ENCODE assay signal across 10 cellular contexts in the genomic region with DNA sequence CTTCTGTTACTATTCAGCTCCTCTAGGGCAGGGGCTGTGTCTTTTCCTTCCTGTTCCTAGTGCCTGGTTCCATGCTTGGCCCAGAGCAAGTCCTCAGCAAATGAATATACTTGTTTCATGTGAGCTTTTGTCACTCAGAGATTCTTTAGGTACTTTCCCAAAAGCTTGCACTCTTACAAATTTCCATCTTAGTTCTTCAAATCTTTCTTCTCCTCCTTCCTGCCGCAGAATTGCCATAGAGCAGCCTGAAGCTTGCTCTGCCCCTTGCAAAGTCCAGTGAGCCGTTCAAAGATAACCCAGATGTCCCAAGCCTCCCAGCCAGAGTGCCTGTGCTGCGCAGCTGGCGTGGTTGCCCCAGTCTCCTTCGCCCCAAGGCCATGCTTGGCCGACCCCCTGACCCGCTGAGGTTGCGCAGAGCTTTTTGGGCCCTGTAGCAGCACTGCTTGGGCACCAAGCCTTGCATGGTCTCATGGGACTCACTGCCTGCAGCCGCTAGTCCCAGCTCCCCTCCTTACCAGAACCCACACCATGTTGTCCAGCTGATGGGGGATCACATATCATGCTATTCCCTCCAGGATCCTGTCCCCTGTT. TPM values are rescaled to one million over a fixed set of nuclear protein-coding genes. Genes with fewer than 3 reads are reported as not detected.
A peak's percentile ranks its signal among the peaks of the same experiment; 100 is the strongest.
DNase-seq lines count a peak whose midpoint lies in the region; ATAC-seq and TF ChIP-seq lines count a peak whose summit lies in the region.
"Had no signal": no experiment of that assay in that cellular context is flagged by ENCODE, and none has a peak within 500 bp of the region (broad histone marks: within the 10 kb centered on the region; RNA-seq: fewer than 3 reads in every experiment).

No MANE protein-coding gene starts in this region.

- H3K4me2 ChIP-seq in skeletal muscle satellite cell (ENCODE audit: low read length): peak overlapping the region; percentile 49

- DNase-seq in GM10248 (ENCODE audit: extremely low spot score) (peak; percentile 59), DMS114 treated with DMSO at 0.1 percent for 48 hours (lab: John Stamatoyannopoulos, UW; ENCODE audit: unreplicated experiment) (no peak), iPS-NIHi7 (ENCODE audit: extremely low spot score) (no peak)
- DNase-seq: KBM-7, WERI-Rb-1 had no signal

- 70 to 72% methylated on average over 7 to 9 of the region's 9 CpGs for WGBS in gastroesophageal sphincter (ENCODE audit: low coverage in 1 of 2), 2 donors

- CTCF ChIA-PET in GM10248 (lab: Yijun Ruan, JAX): interaction anchor here (1.1 to 3.4 kb wide), 5 partner anchors 10 to 89 kb away, joined by 3 to 16 read pairs (median 7); no protein-coding TSS in a partner anchor

- H3K27me3 ChIP-seq in gastroesophageal sphincter: no peaks in the 10 kb centered on the region
- no peaks in the 10 kb centered on the region for H3K27me3 ChIP-seq in skeletal muscle satellite cell (ENCODE audit: control insufficient read depth, insufficient read depth, low read length)

- POLR2A ChIA-PET in GM10248 (lab: Yijun Ruan, JAX): no interaction called here

- H3K27ac ChIP-seq in gastroesophageal sphincter: peak overlapping the region; percentile 83 to 91 (median 85)
- H3K27ac ChIP-seq: WERI-Rb-1 had no signal

- H3K4me3 ChIP-seq in gastroesophageal sphincter: no peak overlapping the region
- no peak overlapping the region for H3K4me3 ChIP-seq in skeletal muscle satellite cell (ENCODE audit: low read length)

- H3K36me3 ChIP-seq in gastroesophageal sphincter: no peaks in the 10 kb centered on the region
- peaks cover 17% of the 10 kb centered on the region for H3K36me3 ChIP-seq in skeletal muscle satellite cell (ENCODE audit: insufficient read depth, low read length)
- H3K36me3 ChIP-seq: WERI-Rb-1 had no signal

- H3K4me1 ChIP-seq in gastroesophageal sphincter (peaks cover 21 to 92% (median 64%) of the 10 kb centered on the region in 3 donors), skeletal muscle satellite cell (ENCODE audit: control insufficient read depth, insufficient read depth, low read length) (peaks cover 72% of the 10 kb centered on the region)

- no peak for TF ChIP-seq EP300 in gastroesophageal sphincter (IDR thresholded peaks at IDR 0.05)

- ATAC-seq in HG03108 (IDR thresholded peaks at IDR 0.05; ENCODE audit: unreplicated experiment): peak; percentile 33
- no peak for ATAC-seq in gastroesophageal sphincter
- no peak for ATAC-seq in GM18867 (IDR thresholded peaks at IDR 0.05; ENCODE audit: unreplicated experiment)
- ATAC-seq in GM18517 (IDR thresholded peaks at IDR 0.05; ENCODE audit: unreplicated experiment): no peak

- TF ChIP-seq POLR2A in gastroesophageal sphincter (IDR thresholded peaks at IDR 0.05): no peak

- H3K9me3 ChIP-seq in gastroesophageal sphincter (no peaks in the 10 kb centered on the region), skeletal muscle satellite cell (replicated peaks; ENCODE audit: low read length) (no peaks in the 10 kb centered on the region)

- H3K9ac ChIP-seq in skeletal muscle satellite cell (ENCODE audit: low read depth, low read length): peak overlapping the region; percentile 8

- no peak for TF ChIP-seq CTCF in GM10248 (IDR thresholded peaks at IDR 0.05; ENCODE audit: control extremely low read depth, extremely low read depth, low read depth, missing control alignments)
- no peak for TF ChIP-seq CTCF in gastroesophageal sphincter (IDR thresholded peaks at IDR 0.05)

RNA-seq across cellular contexts. Expression of a gene that starts 20.7 kb away (rescaled TPM):
- total RNA-seq in gastroesophageal sphincter: 10 to 100 TPM; 31.8 to 48.0 (median 37.3) TPM
- 19.3 and 25.3 TPM in 2 replicates for total RNA-seq in skeletal muscle satellite cell (2012; rRNA removed)
